ENCODE assay signal across 1 cellular context in the genomic region with DNA sequence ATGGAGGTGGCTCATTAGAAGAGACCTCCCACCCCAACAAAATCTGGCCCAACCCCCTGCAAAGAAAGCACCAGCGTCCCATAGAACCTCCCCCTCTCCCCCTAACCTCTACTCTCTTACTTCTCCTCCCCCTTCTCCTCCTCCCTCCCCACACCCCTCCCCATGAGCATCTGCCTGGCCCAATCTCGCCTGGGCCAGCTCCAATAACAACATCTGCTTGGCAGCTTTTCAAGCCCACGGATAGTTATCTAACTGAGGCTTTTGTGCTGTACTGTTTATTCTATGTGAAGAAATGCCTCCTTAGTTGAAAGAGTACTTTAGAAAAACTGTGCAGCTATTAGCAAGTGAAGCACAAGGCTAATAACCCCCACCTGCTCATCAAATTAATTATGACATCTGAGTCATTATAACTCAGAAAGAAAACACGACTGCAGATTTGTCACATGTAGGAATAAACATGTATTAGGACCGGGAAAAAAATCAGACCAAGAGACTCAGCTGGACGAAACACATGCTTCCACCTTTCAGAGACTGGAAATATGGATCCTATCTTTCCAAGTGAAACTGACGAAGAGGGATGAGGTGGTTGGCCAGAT.
TF ChIP-seq lines count a peak whose summit lies in the region.

No MANE protein-coding gene starts in this region.

TF ChIP-seq in HEK293, 187 proteins besides CTCF, POLR2A, EP300 and RAD21 (continued from another document):
- TF ChIP-seq, protein P1, sequence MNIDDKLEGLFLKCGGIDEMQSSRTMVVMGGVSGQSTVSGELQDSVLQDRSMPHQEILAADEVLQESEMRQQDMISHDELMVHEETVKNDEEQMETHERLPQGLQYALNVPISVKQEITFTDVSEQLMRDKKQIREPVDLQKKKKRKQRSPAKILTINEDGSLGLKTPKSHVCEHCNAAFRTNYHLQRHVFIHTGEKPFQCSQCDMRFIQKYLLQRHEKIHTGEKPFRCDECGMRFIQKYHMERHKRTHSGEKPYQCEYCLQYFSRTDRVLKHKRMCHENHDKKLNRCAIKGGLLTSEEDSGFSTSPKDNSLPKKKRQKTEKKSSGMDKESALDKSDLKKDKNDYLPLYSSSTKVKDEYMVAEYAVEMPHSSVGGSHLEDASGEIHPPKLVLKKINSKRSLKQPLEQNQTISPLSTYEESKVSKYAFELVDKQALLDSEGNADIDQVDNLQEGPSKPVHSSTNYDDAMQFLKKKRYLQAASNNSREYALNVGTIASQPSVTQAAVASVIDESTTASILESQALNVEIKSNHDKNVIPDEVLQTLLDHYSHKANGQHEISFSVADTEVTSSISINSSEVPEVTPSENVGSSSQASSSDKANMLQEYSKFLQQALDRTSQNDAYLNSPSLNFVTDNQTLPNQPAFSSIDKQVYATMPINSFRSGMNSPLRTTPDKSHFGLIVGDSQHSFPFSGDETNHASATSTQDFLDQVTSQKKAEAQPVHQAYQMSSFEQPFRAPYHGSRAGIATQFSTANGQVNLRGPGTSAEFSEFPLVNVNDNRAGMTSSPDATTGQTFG (tag by site-specific recombination; IDR thresholded peaks at IDR 0.05; ENCODE audit: borderline replicate concordance) = no peak
- TF ChIP-seq HOXD13 (CRISPR knock-in tag; IDR thresholded peaks at IDR 0.05; ENCODE audit: borderline replicate concordance) (no peak), ZNF302 (tag by site-specific recombination; IDR thresholded peaks at IDR 0.05; ENCODE audit: low read depth) (no peak), ZNF354C (tag by site-specific recombination; IDR thresholded peaks at IDR 0.05; ENCODE audit: borderline replicate concordance, low read depth) (no peak), GLIS1 (tag by site-specific recombination; IDR thresholded peaks at IDR 0.05) (peak; percentile 74), ZNF48 (tag by site-specific recombination; IDR thresholded peaks at IDR 0.05) (no peak), SALL2 (tag by site-specific recombination; IDR thresholded peaks at IDR 0.05; ENCODE audit: borderline replicate concordance) (no peak), SP3 (tag by site-specific recombination; IDR thresholded peaks at IDR 0.05) (peak; percentile 73), ZNF623 (tag by site-specific recombination; IDR thresholded peaks at IDR 0.05) (no peak), ZNF335 (tag by site-specific recombination; conservative IDR thresholded peaks at IDR 0.05) (peak; percentile 15), ZFP69B (tag by site-specific recombination; IDR thresholded peaks at IDR 0.05) (no peak), ZNF19 (tag by site-specific recombination; IDR thresholded peaks at IDR 0.05; ENCODE audit: low read depth) (no peak), ZNF777 (tag by site-specific recombination; IDR thresholded peaks at IDR 0.05; ENCODE audit: borderline replicate concordance) (no peak), ZNF558 (tag by site-specific recombination; IDR thresholded peaks at IDR 0.05) (peak; percentile 54), ZNF202 (tag by site-specific recombination; IDR thresholded peaks at IDR 0.05; ENCODE audit: borderline replicate concordance) (0 out of 2 replicates have a peak, but pooled peaks have one; percentile 50), ZNF280C (tag by site-specific recombination; IDR thresholded peaks at IDR 0.05) (no peak), ZBTB8A (tag by site-specific recombination; IDR thresholded peaks at IDR 0.05) (no peak), ZNF366 (tag by site-specific recombination; conservative IDR thresholded peaks at IDR 0.05) (peak; percentile 87), YY1 (tag by site-specific recombination; IDR thresholded peaks at IDR 0.05) (no peak), ZFP41 (tag by site-specific recombination; IDR thresholded peaks at IDR 0.05; ENCODE audit: borderline replicate concordance) (no peak), ZNF629 (tag by site-specific recombination; IDR thresholded peaks at IDR 0.05) (peak; percentile 76; the same call in 1 of the 2 replicates), OVOL3 (tag by site-specific recombination; IDR thresholded peaks at IDR 0.05) (peak; percentile 68; the same call in 1 of the 2 replicates), ZBTB17 (tag by site-specific recombination; IDR thresholded peaks at IDR 0.05) (peak; percentile 72; the same call in 1 of the 2 replicates), SP7 (tag by site-specific recombination; IDR thresholded peaks at IDR 0.05) (peak; percentile 77), ZNF169 (tag by site-specific recombination; IDR thresholded peaks at IDR 0.05) (no peak), ZNF548 (tag by site-specific recombination; IDR thresholded peaks at IDR 0.05) (no peak), BCL6B (tag by site-specific recombination; IDR thresholded peaks at IDR 0.05) (no peak), KLF9 (tag by site-specific recombination; IDR thresholded peaks at IDR 0.05; ENCODE audit: low read depth) (peak; percentile 56; the same call in 1 of the 2 replicates), ZBTB20 (tag by site-specific recombination; IDR thresholded peaks at IDR 0.05) (no peak; the same call in 1 of the 2 replicates), ZNF350 (tag by site-specific recombination; IDR thresholded peaks at IDR 0.05) (no peak), ZIC2 (tag by site-specific recombination; IDR thresholded peaks at IDR 0.05) (0 out of 2 replicates have a peak, but pooled peaks have one; percentile 18)
- TF ChIP-seq, protein P2, sequence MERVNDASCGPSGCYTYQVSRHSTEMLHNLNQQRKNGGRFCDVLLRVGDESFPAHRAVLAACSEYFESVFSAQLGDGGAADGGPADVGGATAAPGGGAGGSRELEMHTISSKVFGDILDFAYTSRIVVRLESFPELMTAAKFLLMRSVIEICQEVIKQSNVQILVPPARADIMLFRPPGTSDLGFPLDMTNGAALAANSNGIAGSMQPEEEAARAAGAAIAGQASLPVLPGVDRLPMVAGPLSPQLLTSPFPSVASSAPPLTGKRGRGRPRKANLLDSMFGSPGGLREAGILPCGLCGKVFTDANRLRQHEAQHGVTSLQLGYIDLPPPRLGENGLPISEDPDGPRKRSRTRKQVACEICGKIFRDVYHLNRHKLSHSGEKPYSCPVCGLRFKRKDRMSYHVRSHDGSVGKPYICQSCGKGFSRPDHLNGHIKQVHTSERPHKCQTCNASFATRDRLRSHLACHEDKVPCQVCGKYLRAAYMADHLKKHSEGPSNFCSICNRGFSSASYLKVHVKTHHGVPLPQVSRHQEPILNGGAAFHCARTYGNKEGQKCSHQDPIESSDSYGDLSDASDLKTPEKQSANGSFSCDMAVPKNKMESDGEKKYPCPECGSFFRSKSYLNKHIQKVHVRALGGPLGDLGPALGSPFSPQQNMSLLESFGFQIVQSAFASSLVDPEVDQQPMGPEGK (tag by site-specific recombination; IDR thresholded peaks at IDR 0.05) = peak; percentile 84; the same call in 1 of the 2 replicates
- TF ChIP-seq, protein P3, sequence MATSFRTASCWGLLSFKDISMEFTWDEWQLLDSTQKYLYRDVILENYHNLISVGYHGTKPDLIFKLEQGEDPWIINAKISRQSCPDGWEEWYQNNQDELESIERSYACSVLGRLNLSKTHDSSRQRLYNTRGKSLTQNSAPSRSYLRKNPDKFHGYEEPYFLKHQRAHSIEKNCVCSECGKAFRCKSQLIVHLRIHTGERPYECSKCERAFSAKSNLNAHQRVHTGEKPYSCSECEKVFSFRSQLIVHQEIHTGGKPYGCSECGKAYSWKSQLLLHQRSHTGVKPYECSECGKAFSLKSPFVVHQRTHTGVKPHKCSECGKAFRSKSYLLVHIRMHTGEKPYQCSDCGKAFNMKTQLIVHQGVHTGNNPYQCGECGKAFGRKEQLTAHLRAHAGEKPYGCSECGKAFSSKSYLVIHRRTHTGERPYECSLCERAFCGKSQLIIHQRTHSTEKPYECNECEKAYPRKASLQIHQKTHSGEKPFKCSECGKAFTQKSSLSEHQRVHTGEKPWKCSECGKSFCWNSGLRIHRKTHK (tag by site-specific recombination; IDR thresholded peaks at IDR 0.05) = no peak
- TF ChIP-seq, protein P4, sequence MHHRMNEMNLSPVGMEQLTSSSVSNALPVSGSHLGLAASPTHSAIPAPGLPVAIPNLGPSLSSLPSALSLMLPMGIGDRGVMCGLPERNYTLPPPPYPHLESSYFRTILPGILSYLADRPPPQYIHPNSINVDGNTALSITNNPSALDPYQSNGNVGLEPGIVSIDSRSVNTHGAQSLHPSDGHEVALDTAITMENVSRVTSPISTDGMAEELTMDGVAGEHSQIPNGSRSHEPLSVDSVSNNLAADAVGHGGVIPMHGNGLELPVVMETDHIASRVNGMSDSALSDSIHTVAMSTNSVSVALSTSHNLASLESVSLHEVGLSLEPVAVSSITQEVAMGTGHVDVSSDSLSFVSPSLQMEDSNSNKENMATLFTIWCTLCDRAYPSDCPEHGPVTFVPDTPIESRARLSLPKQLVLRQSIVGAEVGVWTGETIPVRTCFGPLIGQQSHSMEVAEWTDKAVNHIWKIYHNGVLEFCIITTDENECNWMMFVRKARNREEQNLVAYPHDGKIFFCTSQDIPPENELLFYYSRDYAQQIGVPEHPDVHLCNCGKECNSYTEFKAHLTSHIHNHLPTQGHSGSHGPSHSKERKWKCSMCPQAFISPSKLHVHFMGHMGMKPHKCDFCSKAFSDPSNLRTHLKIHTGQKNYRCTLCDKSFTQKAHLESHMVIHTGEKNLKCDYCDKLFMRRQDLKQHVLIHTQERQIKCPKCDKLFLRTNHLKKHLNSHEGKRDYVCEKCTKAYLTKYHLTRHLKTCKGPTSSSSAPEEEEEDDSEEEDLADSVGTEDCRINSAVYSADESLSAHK (tag by site-specific recombination; IDR thresholded peaks at IDR 0.05) = peak; percentile 51
- TF ChIP-seq, protein P5, sequence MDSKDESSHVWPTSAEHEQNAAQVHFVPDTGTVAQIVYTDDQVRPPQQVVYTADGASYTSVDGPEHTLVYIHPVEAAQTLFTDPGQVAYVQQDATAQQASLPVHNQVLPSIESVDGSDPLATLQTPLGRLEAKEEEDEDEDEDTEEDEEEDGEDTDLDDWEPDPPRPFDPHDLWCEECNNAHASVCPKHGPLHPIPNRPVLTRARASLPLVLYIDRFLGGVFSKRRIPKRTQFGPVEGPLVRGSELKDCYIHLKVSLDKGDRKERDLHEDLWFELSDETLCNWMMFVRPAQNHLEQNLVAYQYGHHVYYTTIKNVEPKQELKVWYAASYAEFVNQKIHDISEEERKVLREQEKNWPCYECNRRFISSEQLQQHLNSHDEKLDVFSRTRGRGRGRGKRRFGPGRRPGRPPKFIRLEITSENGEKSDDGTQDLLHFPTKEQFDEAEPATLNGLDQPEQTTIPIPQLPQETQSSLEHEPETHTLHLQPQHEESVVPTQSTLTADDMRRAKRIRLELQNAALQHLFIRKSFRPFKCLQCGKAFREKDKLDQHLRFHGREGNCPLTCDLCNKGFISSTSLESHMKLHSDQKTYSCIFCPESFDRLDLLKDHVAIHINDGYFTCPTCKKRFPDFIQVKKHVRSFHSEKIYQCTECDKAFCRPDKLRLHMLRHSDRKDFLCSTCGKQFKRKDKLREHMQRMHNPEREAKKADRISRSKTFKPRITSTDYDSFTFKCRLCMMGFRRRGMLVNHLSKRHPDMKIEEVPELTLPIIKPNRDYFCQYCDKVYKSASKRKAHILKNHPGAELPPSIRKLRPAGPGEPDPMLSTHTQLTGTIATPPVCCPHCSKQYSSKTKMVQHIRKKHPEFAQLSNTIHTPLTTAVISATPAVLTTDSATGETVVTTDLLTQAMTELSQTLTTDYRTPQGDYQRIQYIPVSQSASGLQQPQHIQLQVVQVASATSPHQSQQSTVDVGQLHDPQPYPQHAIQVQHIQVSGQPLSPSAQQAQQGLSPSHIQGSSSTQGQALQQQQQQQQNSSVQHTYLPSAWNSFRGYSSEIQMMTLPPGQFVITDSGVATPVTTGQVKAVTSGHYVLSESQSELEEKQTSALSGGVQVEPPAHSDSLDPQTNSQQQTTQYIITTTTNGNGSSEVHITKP (tag by site-specific recombination; IDR thresholded peaks at IDR 0.05) = peak; percentile 72
